In genomic region chr9:104093647-104094533, GRCh38 we compare ENCODE assay signal across 8 cellular contexts. TPM values are rescaled to one million over a fixed set of nuclear protein-coding genes. Genes with fewer than 3 reads are reported as not detected.
A peak's percentile ranks its signal among the peaks of the same experiment; 100 is the strongest.
DNase-seq lines count a peak whose midpoint lies in the region; ATAC-seq and TF ChIP-seq lines count a peak whose summit lies in the region.

Gene SMC2, plus strand, starts transcription at chr9:104094309. Its CDS starts 1,076 bp downstream, at chr9:104095385.

- peak within 1 kb of the TSS; percentile 99 for H3K27ac Mint-ChIP-seq in activated CD4-positive, alpha-beta T cell treated with anti-CD3 and anti-CD28 coated beads for 36 hours

- TF ChIP-seq CTCF in choroid plexus epithelial cell (conservative IDR thresholded peaks at IDR 0.05; ENCODE audit: low read depth, low read length): no peak

- POLR2A ChIA-PET in activated CD4-positive, alpha-beta T cell treated with anti-CD3 and anti-CD28 coated beads for 36 hours (lab: Charles Lee): interaction anchor here (0.6 kb wide), 1 partner anchor 868 kb away, joined by 3 read pairs; no protein-coding TSS in a partner anchor

- H3K4me1 Mint-ChIP-seq in activated CD4-positive, alpha-beta T cell treated with anti-CD3 and anti-CD28 coated beads for 36 hours: peaks cover 37% of the 10 kb centered on the region

- no peaks in the 10 kb centered on the region for H3K9me3 Mint-ChIP-seq in activated CD4-positive, alpha-beta T cell treated with anti-CD3 and anti-CD28 coated beads for 36 hours (ENCODE audit: low read depth)

- intact Hi-C loops in activated CD4-positive, alpha-beta T cell treated with anti-CD3 and anti-CD28 coated beads for 36 hours (cut with DNase I, micrococcal nuclease): loop anchor here (1.0 to 10.0 kb wide), 9 partner anchors 295 to 1601 kb away; partner anchors contain the start of genes NIPSNAP3A (in 2 of the 2), FSD1L (in 1 of the 2), SLC44A1 (in 1 of the 2) and TMEM38B (in 1 of the 2)

- peak; percentile 87 for TF ChIP-seq POLR2A in GM19193 (IDR thresholded peaks at IDR 0.05; ENCODE audit: extremely low read depth, insufficient read depth, insufficient read length)

- CTCF ChIA-PET in activated CD4-positive, alpha-beta T cell treated with anti-CD3 and anti-CD28 coated beads for 36 hours (lab: Charles Lee): interaction anchor here (0.8 to 0.9 kb wide), 2 partner anchors 20 to 45 kb away, joined by 3 to 4 read pairs; no protein-coding TSS in a partner anchor

- DNase-seq in AML-193 (lab: John Stamatoyannopoulos, UW): peak; percentile 87 to 88
- DNase-seq in NCI-H510A treated with DMSO at 0.1 percent for 48 hours (lab: John Stamatoyannopoulos, UW): peak; percentile 96
- peak; percentile 96 for DNase-seq in activated CD4-positive, alpha-beta T cell treated with anti-CD3 and anti-CD28 coated beads for 36 hours
- DNase-seq in choroid plexus epithelial cell (ENCODE audit: low read depth): peak; percentile 94
- DNase-seq in kidney glomerular epithelial cell (lab: John Stamatoyannopoulos, UW): peak; percentile 93
- DNase-seq in stimulated activated CD4-positive, alpha-beta T cell treated with anti-CD3 and anti-CD28 coated beads, Interleukin-1b, Interleukin-23, amount 100 ng/mL, for 1 hour (ENCODE audit: low read depth in 2 of 2): peak; percentile 84 to 88

- peak within 1 kb of the TSS; percentile 74 for H3K4me3 ChIP-seq in choroid plexus epithelial cell (ENCODE audit: low read depth, low read length)

- no peaks in the 10 kb centered on the region for H3K27me3 Mint-ChIP-seq in activated CD4-positive, alpha-beta T cell treated with anti-CD3 and anti-CD28 coated beads for 36 hours

- ATAC-seq in HG03439 (IDR thresholded peaks at IDR 0.05; ENCODE audit: unreplicated experiment): peak; percentile 92
- ATAC-seq in activated CD4-positive, alpha-beta T cell treated with anti-CD3 and anti-CD28 coated beads for 36 hours: peak; percentile 91

- H3K4me3 Mint-ChIP-seq in activated CD4-positive, alpha-beta T cell treated with anti-CD3 and anti-CD28 coated beads for 36 hours: peak within 1 kb of the TSS; percentile 88

- H3K36me3 Mint-ChIP-seq in activated CD4-positive, alpha-beta T cell treated with anti-CD3 and anti-CD28 coated beads for 36 hours (ENCODE audit: low read depth): peaks cover 16% of the 10 kb centered on the region

RNA-seq across cellular contexts. Expression of gene SMC2, which starts in this region (rescaled TPM):
- 10 to 100 TPM; 78.4 to 84.5 TPM for total RNA-seq in activated CD4-positive, alpha-beta T cell treated with anti-CD3 and anti-CD28 coated beads for 36 hours

Comparison
In these comparisons a context has a peak if more than half of its experiments do, and no peak if none do; other contexts are left out.
1. Peak in every context shown above with its lines: DNase-seq, ATAC-seq and H3K4me3 ChIP-seq.